In the genomic region with DNA sequence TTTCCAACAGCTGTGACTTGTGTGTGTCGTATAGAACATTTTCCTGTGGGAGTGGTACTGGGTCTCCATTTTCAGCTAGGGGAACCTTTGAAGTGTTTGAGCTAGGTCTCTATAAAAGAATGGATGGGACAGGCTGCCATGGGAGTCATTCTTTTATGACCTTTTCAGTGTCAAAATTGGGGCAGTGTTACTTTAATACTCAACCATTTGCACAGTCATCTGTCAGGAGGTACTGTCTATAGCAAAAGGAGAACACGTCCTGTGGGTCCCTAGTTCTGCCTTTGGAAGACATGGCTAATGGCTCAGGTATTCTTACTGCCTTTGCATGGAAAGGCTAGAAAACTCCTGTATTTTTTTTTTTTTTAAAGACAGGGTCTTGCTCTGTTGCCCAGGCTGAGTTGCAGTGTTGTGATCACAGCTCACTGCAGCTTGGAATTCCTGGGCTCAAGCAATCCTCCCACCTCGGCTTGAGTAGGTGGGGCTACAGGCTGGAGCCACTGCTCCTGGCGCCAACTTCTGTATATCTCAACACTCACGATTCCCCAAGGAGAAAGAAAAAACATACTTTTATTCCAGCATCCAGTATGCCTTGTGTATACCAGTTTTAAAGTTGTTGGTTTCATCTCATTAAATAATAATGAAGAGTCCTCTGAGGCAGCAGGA, we compare ENCODE assay signal across 9 cellular contexts. TPM values are rescaled to one million over a fixed set of nuclear protein-coding genes. Genes with fewer than 3 reads are reported as not detected.
DNase-seq lines count a peak whose midpoint lies in the region; ATAC-seq, FAIRE-seq and TF ChIP-seq lines count a peak whose summit lies in the region.
"Had no signal": no experiment of that assay in that cellular context is flagged by ENCODE, and none has a peak within 500 bp of the region (broad histone marks: within the 10 kb centered on the region; RNA-seq: fewer than 3 reads in every experiment).

No MANE protein-coding gene starts in this region.

- POLR2A ChIA-PET in Caco-2 (lab: Charles Lee) = interaction anchor here (0.8 kb wide), 1 partner anchor 10 kb away, joined by 3 read pairs; no protein-coding TSS in a partner anchor
- POLR2A ChIA-PET in naive thymus-derived CD8-positive, alpha-beta T cell (lab: Charles Lee) = interaction anchor here (0.9 to 7.5 kb wide), 3 partner anchors 14 to 369 kb away, joined by 3 to 135 read pairs (median 13); a partner anchor contains a TSS

- H3K4me3 ChIP-seq in Caco-2 (ENCODE audit: low read depth, low read length) (peak overlapping the region; percentile 91; the same call in 1 of the 2 replicates), LNCaP clone FGC (ENCODE audit: low read depth, low read length) (peak overlapping the region; percentile 87)

- TF ChIP-seq POLR2A in GM12892 (IDR thresholded peaks at IDR 0.05; ENCODE audit: low read depth, low read length) = no peak

- no peaks in the 10 kb centered on the region for H3K27me3 ChIP-seq in Caco-2 (replicated peaks; ENCODE audit: control insufficient read depth, insufficient read depth, low read length)

- H3K4me3 Mint-ChIP-seq in Caco-2 (ENCODE audit: unreplicated experiment) = peak overlapping the region; percentile 79
- H3K4me3 Mint-ChIP-seq in central memory CD8-positive, alpha-beta T cell = peak overlapping the region; percentile 90
- H3K4me3 Mint-ChIP-seq in naive thymus-derived CD8-positive, alpha-beta T cell = peak overlapping the region in 8 of 10 donors; percentile 19 to 100 (median 98)

- CTCF ChIA-PET in Caco-2 (lab: Charles Lee) = interaction anchor here (0.8 to 1.4 kb wide), 4 partner anchors 11 to 118 kb away, joined by 3 to 8 read pairs (median 4); a partner anchor contains a TSS

- no peaks in the 10 kb centered on the region for H3K27me3 Mint-ChIP-seq in Caco-2 (ENCODE audit: insufficient read depth, unreplicated experiment)
- no peaks in the 10 kb centered on the region for H3K27me3 Mint-ChIP-seq in central memory CD8-positive, alpha-beta T cell
- peaks cover 0 to 4% (median 0%) of the 10 kb centered on the region in 5 donors for H3K27me3 Mint-ChIP-seq in naive thymus-derived CD8-positive, alpha-beta T cell

- H3K9me3 ChIP-seq in Caco-2 = no peaks in the 10 kb centered on the region

- H3K4me1 Mint-ChIP-seq in Caco-2 (ENCODE audit: low read depth, unreplicated experiment) = peaks cover 38% of the 10 kb centered on the region
- H3K4me1 Mint-ChIP-seq in central memory CD8-positive, alpha-beta T cell = peaks cover 31% of the 10 kb centered on the region
- H3K4me1 Mint-ChIP-seq in naive thymus-derived CD8-positive, alpha-beta T cell = peaks cover 15 to 48% (median 37%) of the 10 kb centered on the region in 4 donors

- no TSS peak for BruUV-seq in Caco-2 (replicated peaks; lab: Mats Ljungman, UMichigan)

- H3K27ac Mint-ChIP-seq in Caco-2 (ENCODE audit: unreplicated experiment) = peak overlapping the region; percentile 98
- no peak overlapping the region for H3K27ac Mint-ChIP-seq in central memory CD8-positive, alpha-beta T cell (ENCODE audit: low read depth)
- peak overlapping the region in 7 of 10 donors; percentile 41 to 100 (median 91) for H3K27ac Mint-ChIP-seq in naive thymus-derived CD8-positive, alpha-beta T cell

- TF ChIP-seq CTCF in Caco-2 (IDR thresholded peaks at IDR 0.05; ENCODE audit: insufficient read depth in 1 of 2, low read depth in 1 of 2, low read length in 1 of 2, severe bottlenecking in 1 of 2, unreplicated experiment in 1 of 2) (no peak), LNCaP clone FGC (IDR thresholded peaks at IDR 0.05; ENCODE audit: control insufficient read depth, extremely low read depth, insufficient read depth) (no peak)

- no peaks in the 10 kb centered on the region for H3K9me3 Mint-ChIP-seq in Caco-2 (ENCODE audit: unreplicated experiment)
- H3K9me3 Mint-ChIP-seq in central memory CD8-positive, alpha-beta T cell = no peaks in the 10 kb centered on the region
- H3K9me3 Mint-ChIP-seq in naive thymus-derived CD8-positive, alpha-beta T cell = peaks cover 0 to 3% (median 0%) of the 10 kb centered on the region in 9 donors

- H3K4me1 ChIP-seq in Caco-2 = peaks cover 26% of the 10 kb centered on the region

- no peak for ATAC-seq in central memory CD8-positive, alpha-beta T cell (replicated peaks; ENCODE audit: extremely low read depth, poor library complexity, severe bottlenecking)
- ATAC-seq in naive thymus-derived CD8-positive, alpha-beta T cell = no peak

- intact Hi-C loops in Caco-2 (cut with micrococcal nuclease; ENCODE audit: unreplicated experiment) = no loop called here

- no peak for FAIRE-seq in GM12892 (lab: Jason Lieb, UNC)

- no peak for DNase-seq in Caco-2
- DNase-seq in LNCaP clone FGC (ENCODE audit: low read depth) = no peak
- no peak for DNase-seq in central memory CD8-positive, alpha-beta T cell (ENCODE audit: low spot score in 2 of 2)
- no peak for DNase-seq in naive thymus-derived CD8-positive, alpha-beta T cell
- no peak for DNase-seq in NCI-H1417 treated with DMSO at 0.1 percent for 48 hours (lab: John Stamatoyannopoulos, UW)
- DNase-seq in GM12892 (ENCODE audit: insufficient read length) = no peak
- DNase-seq in AG08395 (ENCODE audit: low spot score) = no peak
- no peak for DNase-seq in activated CD8-positive, alpha-beta memory T cell treated with anti-CD3 and anti-CD28 coated beads, Interleukin-2, amount 50 U/mL, for 4 hours
- DNase-seq: cortex of kidney had no signal

- peaks cover 88% of the 10 kb centered on the region for H3K36me3 Mint-ChIP-seq in Caco-2 (ENCODE audit: insufficient read depth, unreplicated experiment)
- H3K36me3 Mint-ChIP-seq in central memory CD8-positive, alpha-beta T cell (ENCODE audit: insufficient read depth) = peaks cover 56% of the 10 kb centered on the region
- peaks cover 8 to 65% (median 31%) of the 10 kb centered on the region in 3 donors for H3K36me3 Mint-ChIP-seq in naive thymus-derived CD8-positive, alpha-beta T cell

- peaks cover 16% of the 10 kb centered on the region for H3K36me3 ChIP-seq in Caco-2 (ENCODE audit: control insufficient read depth, insufficient read depth, low read length)

RNA-seq across cellular contexts. Expression of a gene that starts 2.1 kb away (rescaled TPM):
- 610 and 647 TPM in 2 replicates for total RNA-seq in Caco-2 (2022)
- 100 to 1,000 TPM; 301 to 312 TPM for total RNA-seq in naive thymus-derived CD8-positive, alpha-beta T cell
- polyA plus RNA-seq in naive thymus-derived CD8-positive, alpha-beta T cell = 100 to 1,000 TPM in 1 of 3 donors, 10 to 100 TPM in 2; 51.9 to 122 (median 61.0) TPM
- 330 TPM for polyA plus RNA-seq in GM12892 (2012; ENCODE audit: missing spikeins)

RNA-seq across cellular contexts. Expression of a gene that starts 14.3 kb away (rescaled TPM):
- total RNA-seq in Caco-2 (2022) = 85.8 and 88.0 TPM in 2 replicates
- total RNA-seq in naive thymus-derived CD8-positive, alpha-beta T cell = 10 to 100 TPM; 76.1 to 78.2 TPM
- 100 to 1,000 TPM; 122 to 129 (median 128) TPM for polyA plus RNA-seq in naive thymus-derived CD8-positive, alpha-beta T cell
- polyA plus RNA-seq in GM12892 (2012; ENCODE audit: missing spikeins) = 46.3 TPM

RNA-seq across cellular contexts. Expression of a gene that starts 16.2 kb away (rescaled TPM):
- total RNA-seq in Caco-2 (2022) = 47.4 and 49.4 TPM in 2 replicates
- total RNA-seq in naive thymus-derived CD8-positive, alpha-beta T cell = 10 to 100 TPM; 41.8 to 47.8 TPM
- 10 to 100 TPM; 22.2 to 35.8 (median 25.9) TPM for polyA plus RNA-seq in naive thymus-derived CD8-positive, alpha-beta T cell
- polyA plus RNA-seq in GM12892 (2012; ENCODE audit: missing spikeins) = 15.2 TPM

RNA-seq across cellular contexts. Expression of a gene that starts 52.3 kb away (rescaled TPM):
- not detected in 2 replicates for total RNA-seq in Caco-2 (2022)
- 10 to 100 TPM; 14.4 to 14.9 TPM for total RNA-seq in naive thymus-derived CD8-positive, alpha-beta T cell
- under 1 TPM; 0.04 to 0.33 (median 0.10) TPM for polyA plus RNA-seq in naive thymus-derived CD8-positive, alpha-beta T cell
- not detected for polyA plus RNA-seq in GM12892 (2012; ENCODE audit: missing spikeins)
